ENCODE assay signal across 1 cellular context in genomic region chrX:39753296-39753996, GRCh38.
TF ChIP-seq lines count a peak whose summit lies in the region.

No MANE protein-coding gene starts in this region.

TF ChIP-seq in K562, 482 proteins besides CTCF, POLR2A, EP300 and RAD21 (continued from another document and continues in another):
- TF ChIP-seq GATAD2A (IDR thresholded peaks at IDR 0.05) = no peak
- TF ChIP-seq ARID2 (IDR thresholded peaks at IDR 0.05) = no peak
- TF ChIP-seq, protein P1, sequence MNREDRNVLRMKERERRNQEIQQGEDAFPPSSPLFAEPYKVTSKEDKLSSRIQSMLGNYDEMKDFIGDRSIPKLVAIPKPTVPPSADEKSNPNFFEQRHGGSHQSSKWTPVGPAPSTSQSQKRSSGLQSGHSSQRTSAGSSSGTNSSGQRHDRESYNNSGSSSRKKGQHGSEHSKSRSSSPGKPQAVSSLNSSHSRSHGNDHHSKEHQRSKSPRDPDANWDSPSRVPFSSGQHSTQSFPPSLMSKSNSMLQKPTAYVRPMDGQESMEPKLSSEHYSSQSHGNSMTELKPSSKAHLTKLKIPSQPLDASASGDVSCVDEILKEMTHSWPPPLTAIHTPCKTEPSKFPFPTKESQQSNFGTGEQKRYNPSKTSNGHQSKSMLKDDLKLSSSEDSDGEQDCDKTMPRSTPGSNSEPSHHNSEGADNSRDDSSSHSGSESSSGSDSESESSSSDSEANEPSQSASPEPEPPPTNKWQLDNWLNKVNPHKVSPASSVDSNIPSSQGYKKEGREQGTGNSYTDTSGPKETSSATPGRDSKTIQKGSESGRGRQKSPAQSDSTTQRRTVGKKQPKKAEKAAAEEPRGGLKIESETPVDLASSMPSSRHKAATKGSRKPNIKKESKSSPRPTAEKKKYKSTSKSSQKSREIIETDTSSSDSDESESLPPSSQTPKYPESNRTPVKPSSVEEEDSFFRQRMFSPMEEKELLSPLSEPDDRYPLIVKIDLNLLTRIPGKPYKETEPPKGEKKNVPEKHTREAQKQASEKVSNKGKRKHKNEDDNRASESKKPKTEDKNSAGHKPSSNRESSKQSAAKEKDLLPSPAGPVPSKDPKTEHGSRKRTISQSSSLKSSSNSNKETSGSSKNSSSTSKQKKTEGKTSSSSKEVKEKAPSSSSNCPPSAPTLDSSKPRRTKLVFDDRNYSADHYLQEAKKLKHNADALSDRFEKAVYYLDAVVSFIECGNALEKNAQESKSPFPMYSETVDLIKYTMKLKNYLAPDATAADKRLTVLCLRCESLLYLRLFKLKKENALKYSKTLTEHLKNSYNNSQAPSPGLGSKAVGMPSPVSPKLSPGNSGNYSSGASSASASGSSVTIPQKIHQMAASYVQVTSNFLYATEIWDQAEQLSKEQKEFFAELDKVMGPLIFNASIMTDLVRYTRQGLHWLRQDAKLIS (CRISPR knock-in tag; IDR thresholded peaks at IDR 0.05) = no peak
- peak; percentile 83 for TF ChIP-seq ARID1B (IDR thresholded peaks at IDR 0.05)
- peak; percentile 91 for TF ChIP-seq JUNB (CRISPR knock-in tag; conservative IDR thresholded peaks at IDR 0.05)
- TF ChIP-seq TBL1XR1 (IDR thresholded peaks at IDR 0.05; ENCODE audit: low read length in 2 of 2) = 0 out of 4 replicates have a peak, but pooled peaks of 1 of the 2 experiments have one; percentile 12
- peak; percentile 70; the same call in 1 of the 2 replicates for TF ChIP-seq ZNF584 (CRISPR knock-in tag; IDR thresholded peaks at IDR 0.05; ENCODE audit: low read depth)
- TF ChIP-seq TEAD4 (IDR thresholded peaks at IDR 0.05; ENCODE audit: low read length) = peak; percentile 75
- TF ChIP-seq TEAD4 (CRISPR knock-in tag; IDR thresholded peaks at IDR 0.05; ENCODE audit: borderline replicate concordance) = no peak
- no peak for TF ChIP-seq FOS (IDR thresholded peaks at IDR 0.05; ENCODE audit: extremely low read depth, insufficient read length)
- TF ChIP-seq ZMIZ1 (IDR thresholded peaks at IDR 0.05; ENCODE audit: low read depth in 2 of 2, low read length in 2 of 2) = no peak
- no peak for TF ChIP-seq SNAPC5 (CRISPR knock-in tag; IDR thresholded peaks at IDR 0.05)
- TF ChIP-seq NRF1 (conservative IDR thresholded peaks at IDR 0.05 in 1 of 2, IDR thresholded peaks at IDR 0.05 in 1 of 2) = no peak
- TF ChIP-seq, protein P2, sequence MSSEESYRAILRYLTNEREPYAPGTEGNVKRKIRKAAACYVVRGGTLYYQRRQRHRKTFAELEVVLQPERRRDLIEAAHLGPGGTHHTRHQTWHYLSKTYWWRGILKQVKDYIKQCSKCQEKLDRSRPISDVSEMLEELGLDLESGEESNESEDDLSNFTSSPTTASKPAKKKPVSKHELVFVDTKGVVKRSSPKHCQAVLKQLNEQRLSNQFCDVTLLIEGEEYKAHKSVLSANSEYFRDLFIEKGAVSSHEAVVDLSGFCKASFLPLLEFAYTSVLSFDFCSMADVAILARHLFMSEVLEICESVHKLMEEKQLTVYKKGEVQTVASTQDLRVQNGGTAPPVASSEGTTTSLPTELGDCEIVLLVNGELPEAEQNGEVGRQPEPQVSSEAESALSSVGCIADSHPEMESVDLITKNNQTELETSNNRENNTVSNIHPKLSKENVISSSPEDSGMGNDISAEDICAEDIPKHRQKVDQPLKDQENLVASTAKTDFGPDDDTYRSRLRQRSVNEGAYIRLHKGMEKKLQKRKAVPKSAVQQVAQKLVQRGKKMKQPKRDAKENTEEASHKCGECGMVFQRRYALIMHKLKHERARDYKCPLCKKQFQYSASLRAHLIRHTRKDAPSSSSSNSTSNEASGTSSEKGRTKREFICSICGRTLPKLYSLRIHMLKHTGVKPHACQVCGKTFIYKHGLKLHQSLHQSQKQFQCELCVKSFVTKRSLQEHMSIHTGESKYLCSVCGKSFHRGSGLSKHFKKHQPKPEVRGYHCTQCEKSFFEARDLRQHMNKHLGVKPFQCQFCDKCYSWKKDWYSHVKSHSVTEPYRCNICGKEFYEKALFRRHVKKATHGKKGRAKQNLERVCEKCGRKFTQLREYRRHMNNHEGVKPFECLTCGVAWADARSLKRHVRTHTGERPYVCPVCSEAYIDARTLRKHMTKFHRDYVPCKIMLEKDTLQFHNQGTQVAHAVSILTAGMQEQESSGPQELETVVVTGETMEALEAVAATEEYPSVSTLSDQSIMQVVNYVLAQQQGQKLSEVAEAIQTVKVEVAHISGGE (CRISPR knock-in tag; IDR thresholded peaks at IDR 0.05) = no peak
- TF ChIP-seq TRIM24 (IDR thresholded peaks at IDR 0.05) = peak; percentile 72 to 78
- TF ChIP-seq, protein P3, sequence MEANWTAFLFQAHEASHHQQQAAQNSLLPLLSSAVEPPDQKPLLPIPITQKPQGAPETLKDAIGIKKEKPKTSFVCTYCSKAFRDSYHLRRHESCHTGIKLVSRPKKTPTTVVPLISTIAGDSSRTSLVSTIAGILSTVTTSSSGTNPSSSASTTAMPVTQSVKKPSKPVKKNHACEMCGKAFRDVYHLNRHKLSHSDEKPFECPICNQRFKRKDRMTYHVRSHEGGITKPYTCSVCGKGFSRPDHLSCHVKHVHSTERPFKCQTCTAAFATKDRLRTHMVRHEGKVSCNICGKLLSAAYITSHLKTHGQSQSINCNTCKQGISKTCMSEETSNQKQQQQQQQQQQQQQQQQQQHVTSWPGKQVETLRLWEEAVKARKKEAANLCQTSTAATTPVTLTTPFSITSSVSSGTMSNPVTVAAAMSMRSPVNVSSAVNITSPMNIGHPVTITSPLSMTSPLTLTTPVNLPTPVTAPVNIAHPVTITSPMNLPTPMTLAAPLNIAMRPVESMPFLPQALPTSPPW (CRISPR knock-in tag; IDR thresholded peaks at IDR 0.05) = peak; percentile 75
- TF ChIP-seq ZNF311 (CRISPR knock-in tag; IDR thresholded peaks at IDR 0.05) = no peak
- no peak for TF ChIP-seq NR1H2 (CRISPR knock-in tag; IDR thresholded peaks at IDR 0.05)
- no peak for TF ChIP-seq ZKSCAN8 (CRISPR knock-in tag; IDR thresholded peaks at IDR 0.05)
- peak in 1 of 2 experiments; percentile 87; a peak in 2 of 4 replicates for TF ChIP-seq RCOR1 (IDR thresholded peaks at IDR 0.05; ENCODE audit: borderline replicate concordance in 1 of 2, low read depth in 2 of 2, low read length in 2 of 2)
- TF ChIP-seq NR0B1 (IDR thresholded peaks at IDR 0.05; ENCODE audit: partially characterized antibody) = no peak
- no peak for TF ChIP-seq FOXA1 (IDR thresholded peaks at IDR 0.05; ENCODE audit: borderline replicate concordance)
- TF ChIP-seq JUN (IDR thresholded peaks at IDR 0.05; ENCODE audit: borderline replicate concordance, low read depth, low read length) = peak; percentile 95
- TF ChIP-seq JUN (CRISPR knock-in tag; IDR thresholded peaks at IDR 0.05; ENCODE audit: borderline replicate concordance) = 0 out of 2 replicates have a peak, but pooled peaks have one; percentile 31
- TF ChIP-seq IRF1 (CRISPR knock-in tag; IDR thresholded peaks at IDR 0.05; ENCODE audit: borderline replicate concordance) = no peak
- TF ChIP-seq ATF1 (CRISPR knock-in tag; IDR thresholded peaks at IDR 0.05) = no peak
- TF ChIP-seq ATF1 (tag; IDR thresholded peaks at IDR 0.05) = peak; percentile 96
- no peak for TF ChIP-seq PRPF4 (IDR thresholded peaks at IDR 0.05; ENCODE audit: insufficient read depth, low read depth, low read length, poor library complexity, severe bottlenecking)
- no peak for TF ChIP-seq NR4A1 (CRISPR knock-in tag; IDR thresholded peaks at IDR 0.05)
- TF ChIP-seq NR4A1 (tag; IDR thresholded peaks at IDR 0.05) = no peak
- no peak for TF ChIP-seq ZNF212 (CRISPR knock-in tag; IDR thresholded peaks at IDR 0.05)
- no peak for TF ChIP-seq ZNF780A (CRISPR knock-in tag; IDR thresholded peaks at IDR 0.05)
- TF ChIP-seq HNRNPLL (IDR thresholded peaks at IDR 0.05; ENCODE audit: low read depth, low read length, poor library complexity, severe bottlenecking) = no peak
- no peak for TF ChIP-seq POLR2H (tag; IDR thresholded peaks at IDR 0.05; ENCODE audit: low read depth)
- no peak for TF ChIP-seq ELK1 (CRISPR knock-in tag; IDR thresholded peaks at IDR 0.05)
- no peak for TF ChIP-seq TCF7L2 (IDR thresholded peaks at IDR 0.05; ENCODE audit: low read depth, low read length)
- TF ChIP-seq ZNF699 (CRISPR knock-in tag; IDR thresholded peaks at IDR 0.05; ENCODE audit: insufficient replicate concordance) = no peak
- TF ChIP-seq MECOM (CRISPR knock-in tag; IDR thresholded peaks at IDR 0.05) = no peak
- TF ChIP-seq, protein P4, sequence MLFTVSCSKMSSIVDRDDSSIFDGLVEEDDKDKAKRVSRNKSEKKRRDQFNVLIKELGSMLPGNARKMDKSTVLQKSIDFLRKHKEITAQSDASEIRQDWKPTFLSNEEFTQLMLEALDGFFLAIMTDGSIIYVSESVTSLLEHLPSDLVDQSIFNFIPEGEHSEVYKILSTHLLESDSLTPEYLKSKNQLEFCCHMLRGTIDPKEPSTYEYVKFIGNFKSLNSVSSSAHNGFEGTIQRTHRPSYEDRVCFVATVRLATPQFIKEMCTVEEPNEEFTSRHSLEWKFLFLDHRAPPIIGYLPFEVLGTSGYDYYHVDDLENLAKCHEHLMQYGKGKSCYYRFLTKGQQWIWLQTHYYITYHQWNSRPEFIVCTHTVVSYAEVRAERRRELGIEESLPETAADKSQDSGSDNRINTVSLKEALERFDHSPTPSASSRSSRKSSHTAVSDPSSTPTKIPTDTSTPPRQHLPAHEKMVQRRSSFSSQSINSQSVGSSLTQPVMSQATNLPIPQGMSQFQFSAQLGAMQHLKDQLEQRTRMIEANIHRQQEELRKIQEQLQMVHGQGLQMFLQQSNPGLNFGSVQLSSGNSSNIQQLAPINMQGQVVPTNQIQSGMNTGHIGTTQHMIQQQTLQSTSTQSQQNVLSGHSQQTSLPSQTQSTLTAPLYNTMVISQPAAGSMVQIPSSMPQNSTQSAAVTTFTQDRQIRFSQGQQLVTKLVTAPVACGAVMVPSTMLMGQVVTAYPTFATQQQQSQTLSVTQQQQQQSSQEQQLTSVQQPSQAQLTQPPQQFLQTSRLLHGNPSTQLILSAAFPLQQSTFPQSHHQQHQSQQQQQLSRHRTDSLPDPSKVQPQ (CRISPR knock-in tag; IDR thresholded peaks at IDR 0.05; ENCODE audit: borderline replicate concordance) = no peak
- TF ChIP-seq HDGF (IDR thresholded peaks at IDR 0.05) = no peak
- TF ChIP-seq ZFP36 (IDR thresholded peaks at IDR 0.05; ENCODE audit: low read depth, low read length, partially characterized antibody) = no peak
- no peak for TF ChIP-seq PHTF2 (CRISPR knock-in tag; IDR thresholded peaks at IDR 0.05)
- no peak for TF ChIP-seq MAFF (IDR thresholded peaks at IDR 0.05; ENCODE audit: low read length)
- TF ChIP-seq MYNN (IDR thresholded peaks at IDR 0.05) = no peak
- TF ChIP-seq MYNN (CRISPR knock-in tag; IDR thresholded peaks at IDR 0.05) = no peak
- TF ChIP-seq ZNF121 (CRISPR knock-in tag; conservative IDR thresholded peaks at IDR 0.05) = no peak
- TF ChIP-seq CAMTA2 (CRISPR knock-in tag; conservative IDR thresholded peaks at IDR 0.05) = no peak
- no peak for TF ChIP-seq CHCHD3 (CRISPR knock-in tag; IDR thresholded peaks at IDR 0.05)
- no peak for TF ChIP-seq SMARCA5 (IDR thresholded peaks at IDR 0.05)
